In genomic region chr10:51063659-51064535, GRCh38 we compare ENCODE assay signal across 8 cellular contexts. TPM values are rescaled to one million over a fixed set of nuclear protein-coding genes. Genes with fewer than 3 reads are reported as not detected.
DNase-seq lines count a peak whose midpoint lies in the region; ATAC-seq and TF ChIP-seq lines count a peak whose summit lies in the region.

No MANE protein-coding gene starts in this region.

- no peaks in the 10 kb centered on the region for H3K79me2 ChIP-seq in PC-3 (ENCODE audit: low read length)

- no peaks in the 10 kb centered on the region for H3K9me3 Mint-ChIP-seq in activated CD4-positive, alpha-beta memory T cell treated with anti-CD3 and anti-CD28 coated beads for 36 hours

- H3K4me2 ChIP-seq in PC-3 (ENCODE audit: low read length): no peak overlapping the region

- H3F3A ChIP-seq in PC-3 (ENCODE audit: low read length, unreplicated experiment): no peaks in the 10 kb centered on the region

- H3K9ac ChIP-seq in PC-3 (ENCODE audit: low read length): no peak overlapping the region

- DNase-seq in PC-3: peak; percentile 99
- peak; percentile 46 for DNase-seq in fibroblast of the conjunctiva (ENCODE audit: low read depth)
- DNase-seq in skeletal muscle cell (ENCODE audit: low read depth): peak; percentile 30
- no peak for DNase-seq in nucleus accumbens (lab: John Stamatoyannopoulos, UW)
- DNase-seq in activated CD4-positive, alpha-beta memory T cell treated with anti-CD3 and anti-CD28 coated beads for 36 hours: no peak
- DNase-seq in substantia nigra (lab: John Stamatoyannopoulos, UW): no peak

- H3K9me2 ChIP-seq in PC-3 (replicated peaks; ENCODE audit: low read length): no peaks in the 10 kb centered on the region

- H3K9me3 ChIP-seq in PC-3 (ENCODE audit: low read length): no peaks in the 10 kb centered on the region

- H2AFZ ChIP-seq in PC-3 (ENCODE audit: low read length): no peak overlapping the region

- peaks cover 8% of the 10 kb centered on the region for H3K27me3 ChIP-seq in PC-3 (ENCODE audit: low read length)

- intact Hi-C loops in PC-3 (cut with micrococcal nuclease): loop anchor here (1.0 to 10.0 kb wide), 12 partner anchors 113 to 1470 kb away; no protein-coding TSS in a partner anchor
- intact Hi-C loops in activated CD4-positive, alpha-beta memory T cell treated with anti-CD3 and anti-CD28 coated beads for 36 hours (cut with micrococcal nuclease): no loop called here

- H3K36me3 Mint-ChIP-seq in activated CD4-positive, alpha-beta memory T cell treated with anti-CD3 and anti-CD28 coated beads for 36 hours: no peaks in the 10 kb centered on the region

- H4K20me1 ChIP-seq in PC-3 (ENCODE audit: low read length): no peaks in the 10 kb centered on the region

- H3K27ac ChIP-seq in PC-3 (ENCODE audit: low read length) (no peak overlapping the region), substantia nigra (ENCODE audit: low read depth, low read length, poor library complexity, severe bottlenecking) (no peak overlapping the region)

- CTCF ChIA-PET in PC-3 (lab: Charles Lee): interaction anchor here (0.6 to 2.0 kb wide), 5 partner anchors 10 to 941 kb away, joined by 3 to 15 read pairs (median 5); partner anchors contain the start of gene PRKG1
- CTCF ChIA-PET in activated CD4-positive, alpha-beta memory T cell treated with anti-CD3 and anti-CD28 coated beads for 36 hours (lab: Charles Lee): interaction anchor here (0.8 to 1.5 kb wide), 6 partner anchors 9 to 1152 kb away, joined by 3 to 9 read pairs (median 3); no protein-coding TSS in a partner anchor

- ATAC-seq in GM18868 (IDR thresholded peaks at IDR 0.05; ENCODE audit: unreplicated experiment): peak; percentile 55
- peak; percentile 100 for ATAC-seq in PC-3
- no peak for ATAC-seq in HG03460 (IDR thresholded peaks at IDR 0.05; ENCODE audit: unreplicated experiment)

- H3K4me1 Mint-ChIP-seq in activated CD4-positive, alpha-beta memory T cell treated with anti-CD3 and anti-CD28 coated beads for 36 hours (ENCODE audit: low read depth): no peaks in the 10 kb centered on the region

- no peak overlapping the region for H3K4me3 ChIP-seq in PC-3 (ENCODE audit: low read length)
- H3K4me3 ChIP-seq in skeletal muscle cell (ENCODE audit: low read depth, low read length): no peak overlapping the region

- H3K36me3 ChIP-seq in PC-3 (ENCODE audit: low read depth, low read length): no peaks in the 10 kb centered on the region

- POLR2A ChIA-PET in PC-3 (lab: Charles Lee; ENCODE audit: unreplicated experiment): interaction anchor here (0.6 kb wide), 2 partner anchors 334 to 485 kb away, joined by 4 to 6 read pairs; no protein-coding TSS in a partner anchor
- POLR2A ChIA-PET in activated CD4-positive, alpha-beta memory T cell treated with anti-CD3 and anti-CD28 coated beads for 36 hours (lab: Charles Lee): no interaction called here

- no peaks in the 10 kb centered on the region for H3K4me1 ChIP-seq in PC-3 (ENCODE audit: insufficient read depth, low read length)

- TF ChIP-seq CTCF in PC-3 (conservative IDR thresholded peaks at IDR 0.05; ENCODE audit: low read depth, low read length): peak; percentile 100

- H3K27ac Mint-ChIP-seq in activated CD4-positive, alpha-beta memory T cell treated with anti-CD3 and anti-CD28 coated beads for 36 hours: no peak overlapping the region

- no peak overlapping the region for H3K4me3 Mint-ChIP-seq in activated CD4-positive, alpha-beta memory T cell treated with anti-CD3 and anti-CD28 coated beads for 36 hours

- no peaks in the 10 kb centered on the region for H3K27me3 Mint-ChIP-seq in activated CD4-positive, alpha-beta memory T cell treated with anti-CD3 and anti-CD28 coated beads for 36 hours

- no TSS peak for BruUV-seq in PC-3 (replicated peaks; lab: Mats Ljungman, UMichigan)

RNA-seq across cellular contexts. Expression of gene PRKG1, which starts 10.4 kb away (rescaled TPM):
- 6.3 and 7.4 TPM in 2 replicates for total RNA-seq in PC-3 (2014; rRNA removed)
- not detected for total RNA-seq in activated CD4-positive, alpha-beta memory T cell treated with anti-CD3 and anti-CD28 coated beads for 36 hours

Comparison
In these comparisons a context has a peak if more than half of its experiments do, and no peak if none do; other contexts are left out.
1. DNase-seq: peak in PC-3 (single experiment), fibroblast of the conjunctiva (single experiment) and skeletal muscle cell (single experiment); none in nucleus accumbens (0 of 56), activated CD4-positive, alpha-beta memory T cell treated with anti-CD3 and anti-CD28 coated beads for 36 hours (single experiment) and substantia nigra (0 of 49).